Comparison of ENCODE assay signal across 22 cellular contexts in the genomic region with DNA sequence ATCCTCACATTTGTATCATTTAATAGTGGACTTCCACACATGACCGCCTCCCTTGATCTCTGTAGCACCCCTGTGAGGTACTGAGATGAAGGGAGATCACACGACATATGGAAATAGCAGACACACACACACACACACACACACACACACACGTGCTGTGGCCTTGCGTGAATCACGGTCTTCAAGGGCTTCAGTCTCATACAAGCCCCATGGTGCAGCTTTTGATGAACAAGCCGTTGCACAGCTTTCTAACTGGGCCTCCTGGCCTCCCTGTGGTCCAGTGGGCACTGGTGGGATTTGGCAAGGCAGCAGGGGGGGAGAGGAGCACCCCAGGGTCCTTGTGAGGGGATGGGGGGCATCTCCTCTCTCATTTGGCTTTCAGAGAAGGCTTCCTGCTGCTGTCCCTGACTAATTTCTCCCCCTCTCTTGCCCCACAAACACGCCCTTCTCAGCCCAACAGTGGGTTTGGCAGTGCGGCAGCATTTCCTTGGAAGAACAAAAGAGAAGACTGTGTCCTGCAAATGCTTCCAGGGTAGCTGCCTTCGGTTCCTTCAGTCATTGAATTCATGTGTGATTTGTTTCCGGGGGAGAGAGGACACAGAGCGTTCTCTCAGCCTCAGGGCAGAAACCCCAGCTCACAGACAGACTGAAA.
DNase-seq lines count a peak whose midpoint lies in the region; ATAC-seq and TF ChIP-seq lines count a peak whose summit lies in the region.
"Had no signal": no experiment of that assay in that cellular context is flagged by ENCODE, and none has a peak within 500 bp of the region (broad histone marks: within the 10 kb centered on the region; RNA-seq: fewer than 3 reads in every experiment).

No MANE protein-coding gene starts in this region.

- H3K27me3 ChIP-seq in Panc1 (ENCODE audit: control insufficient read depth, insufficient read depth, low read length) (no peaks in the 10 kb centered on the region), endodermal cell (ENCODE audit: control insufficient read depth, insufficient read depth, low read length, poor library complexity, severe bottlenecking) (no peaks in the 10 kb centered on the region), osteoblast (ENCODE audit: insufficient read depth, low read length) (no peaks in the 10 kb centered on the region), thyroid gland (no peaks in the 10 kb centered on the region)

- peak overlapping the region; percentile 9 for H3K4me2 ChIP-seq in osteoblast (ENCODE audit: insufficient read depth, low read length)

- H3K9me3 ChIP-seq in Panc1 (ENCODE audit: control insufficient read depth, insufficient read depth, low read depth, low read length) (no peaks in the 10 kb centered on the region), endodermal cell (ENCODE audit: control insufficient read depth, low read length) (no peaks in the 10 kb centered on the region), osteoblast (ENCODE audit: low read depth, low read length) (no peaks in the 10 kb centered on the region), thyroid gland (no peaks in the 10 kb centered on the region)

- in situ Hi-C loops in Panc1 (cut with HindIII; ENCODE audit: low pct_unique_long_range_greater_than_20kb, low sequenced_read_pairs): no loop called here

- H2AFZ ChIP-seq in osteoblast (ENCODE audit: low read length): peak overlapping the region; percentile 82

- H3K4me3 ChIP-seq in Panc1 (ENCODE audit: low read depth in 2 of 2, low read length in 2 of 2) (no peak overlapping the region), endodermal cell (ENCODE audit: low read length) (no peak overlapping the region), osteoblast (ENCODE audit: insufficient read depth, low read length) (no peak overlapping the region), thyroid gland (replicated peaks in 1 of 3) (no peak overlapping the region)

- POLR2A ChIA-PET in Panc1 (lab: Charles Lee): no interaction called here

- BruUV-seq in Panc1 (replicated peaks; lab: Mats Ljungman, UMichigan): no TSS peak

- H4K20me1 ChIP-seq in osteoblast (ENCODE audit: insufficient read depth, low read length): no peaks in the 10 kb centered on the region

- H3K79me2 ChIP-seq in osteoblast (ENCODE audit: insufficient read depth, low read length): no peaks in the 10 kb centered on the region

- peak overlapping the region; percentile 99 for H3K27ac ChIP-seq in Panc1 (ENCODE audit: low read length)
- peak overlapping the region; percentile 16 for H3K27ac ChIP-seq in endodermal cell (ENCODE audit: low read depth, low read length)
- H3K27ac ChIP-seq in osteoblast (ENCODE audit: low read depth, low read length): no peak overlapping the region
- no peak overlapping the region for H3K27ac ChIP-seq in thyroid gland
- H3K27ac ChIP-seq: foreskin keratinocyte had no signal

- H3K4me1 Mint-ChIP-seq in endodermal cell: peaks cover 4% of the 10 kb centered on the region
- no peaks in the 10 kb centered on the region for H3K4me1 Mint-ChIP-seq in activated T-helper 1 cell treated with anti-CD3 and anti-CD28 coated beads, Interleukin-12 subunit alpha, Interleukin-12 subunit beta, Interleukin-2, Interleukin-4 antibody, amounts not matched to agents 30 ng/mL and 10 ng/mL and 1 ng/mL, durations not matched to agents 14 hours and 24 hours and 36 hours (ENCODE audit: low read depth)

- TF ChIP-seq POLR2A in thyroid gland (IDR thresholded peaks at IDR 0.05): no peak

- no peak overlapping the region for H3K4me3 Mint-ChIP-seq in endodermal cell
- H3K4me3 Mint-ChIP-seq in activated T-helper 1 cell treated with anti-CD3 and anti-CD28 coated beads, Interleukin-12 subunit alpha, Interleukin-12 subunit beta, Interleukin-2, Interleukin-4 antibody, amounts not matched to agents 30 ng/mL and 10 ng/mL and 1 ng/mL, durations not matched to agents 14 hours and 24 hours and 36 hours: no peak overlapping the region
- H3K4me3 Mint-ChIP-seq: activated naive CD8-positive, alpha-beta T cell; effector memory CD8-positive, alpha-beta T cell had no signal

- no peaks in the 10 kb centered on the region for H3K36me3 ChIP-seq in Panc1 (ENCODE audit: control insufficient read depth, insufficient read depth, low read length)
- no peaks in the 10 kb centered on the region for H3K36me3 ChIP-seq in endodermal cell (ENCODE audit: control insufficient read depth, insufficient read depth, low read length)
- H3K36me3 ChIP-seq in osteoblast (ENCODE audit: insufficient read depth, low read length): no peaks in the 10 kb centered on the region
- H3K36me3 ChIP-seq in thyroid gland: no peaks in the 10 kb centered on the region

- DNase-seq in AG20443 (ENCODE audit: low spot score): peak; percentile 32
- DNase-seq in Panc1 (ENCODE audit: low read depth, low spot score): no peak
- peak; percentile 53 for DNase-seq in endodermal cell
- no peak for DNase-seq in osteoblast (ENCODE audit: insufficient read length, low spot score, missing footprints)
- no peak for DNase-seq in ureter (ENCODE audit: low spot score)
- DNase-seq in omental fat pad (ENCODE audit: low spot score): no peak
- no peak for DNase-seq in thyroid gland
- DNase-seq in activated T-helper 1 cell treated with anti-CD3 and anti-CD28 coated beads, Interleukin-12 subunit alpha, Interleukin-12 subunit beta, Interleukin-2, Interleukin-4 antibody, amounts not matched to agents 30 ng/mL and 10 ng/mL and 1 ng/mL, durations not matched to agents 14 hours and 24 hours and 36 hours (ENCODE audit: low spot score): no peak
- DNase-seq: activated CD4-positive, alpha-beta T cell treated with anti-CD3 and anti-CD28 coated beads for 48 hours; activated T-cell treated with anti-CD3 and anti-CD28 coated beads for 4 hours; caudate nucleus; effector memory CD8-positive, alpha-beta T cell; foreskin keratinocyte; GF-D8; GOT3; left colon; NCI-H2081 treated with DMSO at 0.1 percent for 48 hours; NCI-H524 treated with DMSO at 0.1 percent for 48 hours; stimulated activated CD4-positive, alpha-beta T cell treated with anti-CD3 and anti-CD28 coated beads, Interleukin-12 subunit alpha, Interleukin-12 subunit beta, amount 100 ng/mL, for 4 hours; stimulated activated naive CD4-positive, alpha-beta T cell had no signal

- TF ChIP-seq CTCF in Panc1 (IDR thresholded peaks at IDR 0.05) (no peak), endodermal cell (conservative IDR thresholded peaks at IDR 0.05) (no peak), osteoblast (IDR thresholded peaks at IDR 0.05; ENCODE audit: extremely low read depth, low read depth, low read length) (no peak), omental fat pad (IDR thresholded peaks at IDR 0.05) (no peak), thyroid gland (IDR thresholded peaks at IDR 0.05) (no peak)

- no peak overlapping the region for H3K27ac Mint-ChIP-seq in endodermal cell
- no peak overlapping the region for H3K27ac Mint-ChIP-seq in activated T-helper 1 cell treated with anti-CD3 and anti-CD28 coated beads, Interleukin-12 subunit alpha, Interleukin-12 subunit beta, Interleukin-2, Interleukin-4 antibody, amounts not matched to agents 30 ng/mL and 10 ng/mL and 1 ng/mL, durations not matched to agents 14 hours and 24 hours and 36 hours
- H3K27ac Mint-ChIP-seq: activated naive CD8-positive, alpha-beta T cell; effector memory CD8-positive, alpha-beta T cell had no signal

- no peak overlapping the region for H3K9ac ChIP-seq in endodermal cell (ENCODE audit: extremely low read depth, low read length, poor library complexity, severe bottlenecking)

- ATAC-seq in Panc1: no peak
- ATAC-seq in omental fat pad (ENCODE audit: low FRiP score): no peak
- ATAC-seq: effector memory CD8-positive, alpha-beta T cell; foreskin keratinocyte; left colon; SK-N-SH treated with all-trans-retinoic acid at 6 μM for 48 hours had no signal

- no peaks in the 10 kb centered on the region for H3K27me3 Mint-ChIP-seq in endodermal cell (ENCODE audit: insufficient read depth)
- peaks cover 7% of the 10 kb centered on the region for H3K27me3 Mint-ChIP-seq in activated T-helper 1 cell treated with anti-CD3 and anti-CD28 coated beads, Interleukin-12 subunit alpha, Interleukin-12 subunit beta, Interleukin-2, Interleukin-4 antibody, amounts not matched to agents 30 ng/mL and 10 ng/mL and 1 ng/mL, durations not matched to agents 14 hours and 24 hours and 36 hours (ENCODE audit: insufficient read depth)
- H3K27me3 Mint-ChIP-seq: activated naive CD8-positive, alpha-beta T cell had no signal

- H3K36me3 Mint-ChIP-seq in endodermal cell (ENCODE audit: low read depth): no peaks in the 10 kb centered on the region
- no peaks in the 10 kb centered on the region for H3K36me3 Mint-ChIP-seq in activated T-helper 1 cell treated with anti-CD3 and anti-CD28 coated beads, Interleukin-12 subunit alpha, Interleukin-12 subunit beta, Interleukin-2, Interleukin-4 antibody, amounts not matched to agents 30 ng/mL and 10 ng/mL and 1 ng/mL, durations not matched to agents 14 hours and 24 hours and 36 hours (ENCODE audit: low read depth)
- H3K36me3 Mint-ChIP-seq: activated naive CD8-positive, alpha-beta T cell had no signal

- CTCF ChIA-PET in Panc1 (lab: Charles Lee): no interaction called here

- intact Hi-C loops in Panc1 (cut with micrococcal nuclease; ENCODE audit: unreplicated experiment): no loop called here
- intact Hi-C loops in thyroid gland (cut with DNase I): no loop called here
- intact Hi-C loops in activated T-helper 1 cell treated with anti-CD3 and anti-CD28 coated beads, Interleukin-12 subunit alpha, Interleukin-12 subunit beta, Interleukin-2, Interleukin-4 antibody, amounts not matched to agents 30 ng/mL and 10 ng/mL and 1 ng/mL, durations not matched to agents 14 hours and 24 hours and 36 hours (cut with micrococcal nuclease): no loop called here

- H3K9me3 Mint-ChIP-seq in endodermal cell: no peaks in the 10 kb centered on the region
- H3K9me3 Mint-ChIP-seq in activated T-helper 1 cell treated with anti-CD3 and anti-CD28 coated beads, Interleukin-12 subunit alpha, Interleukin-12 subunit beta, Interleukin-2, Interleukin-4 antibody, amounts not matched to agents 30 ng/mL and 10 ng/mL and 1 ng/mL, durations not matched to agents 14 hours and 24 hours and 36 hours: no peaks in the 10 kb centered on the region
- H3K9me3 Mint-ChIP-seq: effector memory CD8-positive, alpha-beta T cell had no signal

- WGBS in endodermal cell (ENCODE audit: insufficient coverage in 1 of 2, insufficient read length in 1 of 2), 2 experiments: 87 to 90% methylated on average over 9 to 10 of the region's 11 CpGs
- 84 to 93% methylated on average over 11 of the region's 11 CpGs for WGBS in thyroid gland, 2 donors

- H3K4me1 ChIP-seq in Panc1 (ENCODE audit: control insufficient read depth, insufficient read depth, low read length) (peaks cover 58% of the 10 kb centered on the region), endodermal cell (ENCODE audit: control insufficient read depth, insufficient read depth, low read length) (peaks cover 9% of the 10 kb centered on the region), osteoblast (ENCODE audit: insufficient read depth, low read length) (peaks cover 71% of the 10 kb centered on the region), thyroid gland (peaks cover 26 to 35% of the 10 kb centered on the region in 2 donors)

Comparison
In these comparisons a context has a peak if more than half of its experiments do, and no peak if none do; other contexts are left out.
1. DNase-seq: peak in AG20443 (single experiment) and endodermal cell (single experiment); none in Panc1 (single experiment), osteoblast (single experiment), ureter (single experiment), omental fat pad (single experiment), thyroid gland (0 of 2) and activated T-helper 1 cell treated with anti-CD3 and anti-CD28 coated beads, Interleukin-12 subunit alpha, Interleukin-12 subunit beta, Interleukin-2, Interleukin-4 antibody, amounts not matched to agents 30 ng/mL and 10 ng/mL and 1 ng/mL, durations not matched to agents 14 hours and 24 hours and 36 hours (single experiment).
2. H3K27ac ChIP-seq: peak in Panc1 (single experiment) and endodermal cell (single experiment); none in osteoblast (single experiment) and thyroid gland (0 of 3).